In the genomic region with DNA sequence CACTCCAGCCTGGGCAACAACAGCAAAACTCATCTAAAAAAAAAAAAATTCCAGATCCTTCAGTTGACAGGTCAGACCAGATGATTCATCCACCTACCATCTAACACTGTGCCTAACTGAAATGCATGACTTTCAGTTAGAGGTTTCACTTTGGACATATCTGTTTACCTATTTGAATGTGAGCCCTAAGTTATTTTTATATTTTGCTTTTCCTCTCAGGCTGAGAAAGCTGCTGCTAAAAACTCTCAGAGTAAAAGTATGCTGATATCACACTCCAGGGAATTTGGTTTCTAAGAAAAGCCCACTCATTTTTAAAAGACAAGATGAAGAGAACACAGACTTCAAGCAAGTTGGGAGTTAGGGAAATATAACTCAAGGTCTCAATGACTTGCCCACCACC, we compare ENCODE assay signal across 8 cellular contexts.
DNase-seq lines count a peak whose midpoint lies in the region; ATAC-seq, FAIRE-seq and TF ChIP-seq lines count a peak whose summit lies in the region.

No MANE protein-coding gene starts in this region.

- ATAC-seq in CD4-positive, CD25-positive, alpha-beta regulatory T cell (ENCODE audit: low read depth in 2 of 2), result peak in 1 of 2 donors; percentile 25
- peak; percentile 95 for ATAC-seq in HG03520 (IDR thresholded peaks at IDR 0.05; ENCODE audit: unreplicated experiment)
- ATAC-seq in esophagus mucosa, result peak; percentile 57

- H3K9me3 ChIP-seq in CD4-positive, CD25-positive, alpha-beta regulatory T cell (ENCODE audit: control insufficient read depth in 2 of 2, low read length in 2 of 2), result no peaks in the 10 kb centered on the region
- H3K9me3 ChIP-seq in small intestine (ENCODE audit: control insufficient read depth, low read depth), result no peaks in the 10 kb centered on the region

- H3K27ac Mint-ChIP-seq in CD4-positive, CD25-positive, alpha-beta regulatory T cell, result peak overlapping the region; percentile 9 to 87 (median 57)

- peaks cover 27 to 47% (median 46%) of the 10 kb centered on the region in 4 donors for H3K4me1 Mint-ChIP-seq in CD4-positive, CD25-positive, alpha-beta regulatory T cell

- no peaks in the 10 kb centered on the region for H3K27me3 Mint-ChIP-seq in CD4-positive, CD25-positive, alpha-beta regulatory T cell

- no peaks in the 10 kb centered on the region for H3K27me3 ChIP-seq in CD4-positive, CD25-positive, alpha-beta regulatory T cell (ENCODE audit: control insufficient read depth, insufficient read depth, low read length)
- no peaks in the 10 kb centered on the region for H3K27me3 ChIP-seq in small intestine (ENCODE audit: control insufficient read depth in 2 of 2, insufficient read depth in 2 of 2, low read length in 2 of 2)

- peaks cover 25% of the 10 kb centered on the region for H3K4me1 ChIP-seq in CD4-positive, CD25-positive, alpha-beta regulatory T cell (ENCODE audit: control insufficient read depth, insufficient read depth, low read length, poor library complexity, severe bottlenecking)
- H3K4me1 ChIP-seq in small intestine (ENCODE audit: control insufficient read depth in 2 of 2, insufficient read depth in 1 of 2, low read depth in 1 of 2, low read length in 1 of 2), result no peaks in the 10 kb centered on the region

- peaks cover 2% of the 10 kb centered on the region for H3K36me3 ChIP-seq in CD4-positive, CD25-positive, alpha-beta regulatory T cell (ENCODE audit: control insufficient read depth, insufficient read depth, low read length)
- H3K36me3 ChIP-seq in small intestine (ENCODE audit: control insufficient read depth in 2 of 2, insufficient read depth in 2 of 2, low read length in 2 of 2), result no peaks in the 10 kb centered on the region

- H3K9me3 Mint-ChIP-seq in CD4-positive, CD25-positive, alpha-beta regulatory T cell, result peaks cover 0 to 4% (median 1%) of the 10 kb centered on the region in 7 donors

- H3K36me3 Mint-ChIP-seq in CD4-positive, CD25-positive, alpha-beta regulatory T cell, result peaks cover 37% of the 10 kb centered on the region

- no peak for FAIRE-seq in small intestine (lab: Jason Lieb, UNC)

- no peak for TF ChIP-seq CTCF in GM20000 (IDR thresholded peaks at IDR 0.05; ENCODE audit: extremely low read depth, missing control alignments)

- peak overlapping the region; percentile 2 for H3K27ac ChIP-seq in CD4-positive, CD25-positive, alpha-beta regulatory T cell (ENCODE audit: insufficient read depth, low read length, poor library complexity, severe bottlenecking)
- H3K27ac ChIP-seq in small intestine (ENCODE audit: low read depth in 1 of 2, low read length in 1 of 2), result no peak overlapping the region

- H3K4me3 ChIP-seq in CD4-positive, CD25-positive, alpha-beta regulatory T cell (ENCODE audit: low read depth, low read length), result peak overlapping the region; percentile 19
- H3K4me3 ChIP-seq in small intestine (ENCODE audit: low read depth in 1 of 2, low read length in 2 of 2), result no peak overlapping the region

- H3K4me3 Mint-ChIP-seq in CD4-positive, CD25-positive, alpha-beta regulatory T cell, result peak overlapping the region in 2 of 4 donors; percentile 8 to 29

- DNase-seq in CD4-positive, CD25-positive, alpha-beta regulatory T cell, result peak in 1 of 3 donors; percentile 43
- DNase-seq in GM20000 (ENCODE audit: low spot score), result peak; percentile 49
- peak; percentile 62 for DNase-seq in superior temporal gyrus (ENCODE audit: extremely low spot score)
- no peak for DNase-seq in NCI-H510A treated with DMSO at 0.1 percent for 48 hours (lab: John Stamatoyannopoulos, UW)
- DNase-seq in small intestine, result no peak
- no peak for DNase-seq in NCI-H526 (lab: John Stamatoyannopoulos, UW)

Comparison
In these comparisons a context has a peak if more than half of its experiments do, and no peak if none do; other contexts are left out.
1. DNase-seq: peak in GM20000 (single experiment) and superior temporal gyrus (single experiment); none in NCI-H510A treated with DMSO at 0.1 percent for 48 hours (single experiment), small intestine (single experiment) and NCI-H526 (0 of 2).